In the genomic region with DNA sequence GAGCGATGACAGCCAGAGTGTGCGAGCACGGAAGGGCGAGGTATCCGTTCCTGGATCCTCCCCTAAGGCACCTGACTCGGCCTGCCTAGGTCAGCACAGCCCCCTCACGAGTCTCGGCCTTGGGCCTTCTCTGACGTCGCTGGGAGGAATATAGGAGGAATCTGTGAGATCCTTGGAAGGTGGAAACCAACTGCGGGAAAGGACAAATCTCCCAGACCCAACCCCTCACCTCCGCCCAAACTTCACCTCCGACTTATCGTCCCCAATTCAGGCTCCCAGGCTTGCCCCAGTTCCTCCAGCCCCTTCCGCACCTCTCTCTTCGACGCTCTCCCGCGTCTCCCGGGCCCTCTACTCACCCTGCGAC, we compare ENCODE assay signal across 9 cellular contexts. TPM values are rescaled to one million over a fixed set of nuclear protein-coding genes. Genes with fewer than 3 reads are reported as not detected.
DNase-seq lines count a peak whose midpoint lies in the region; ATAC-seq and TF ChIP-seq lines count a peak whose summit lies in the region.
"Had no signal": no experiment of that assay in that cellular context is flagged by ENCODE, and none has a peak within 500 bp of the region (broad histone marks: within the 10 kb centered on the region; RNA-seq: fewer than 3 reads in every experiment).

No MANE protein-coding gene starts in this region.

- peaks cover 34% of the 10 kb centered on the region for H3K36me3 Mint-ChIP-seq in T-helper 1 cell treated with Interleukin-12 subunit alpha and Interleukin-12 subunit beta and Interleukin-4 antibody, amounts not matched to agents 30 μg/mL and 1 μg/mL, for 36 hours (ENCODE audit: low read depth)

- peaks cover 10 to 12% of the 10 kb centered on the region in 2 donors for H3K4me1 ChIP-seq in breast epithelium

- H3K9me3 ChIP-seq in breast epithelium = no peaks in the 10 kb centered on the region

- TF ChIP-seq CTCF in GM06990 (IDR thresholded peaks at IDR 0.05; ENCODE audit: insufficient read depth, low read length, poor library complexity, severe bottlenecking) (no peak), breast epithelium (IDR thresholded peaks at IDR 0.05) (no peak)

- intact Hi-C loops in breast epithelium (cut with DNase I; ENCODE audit: low total_unique reads) = no loop called here

- H3K27ac ChIP-seq in breast epithelium = peak overlapping the region; percentile 93 to 97
- H3K27ac ChIP-seq in layer of hippocampus (ENCODE audit: low read depth, low read length) = peak overlapping the region; percentile 92

- H3K4me1 Mint-ChIP-seq in T-helper 1 cell treated with Interleukin-12 subunit alpha and Interleukin-12 subunit beta and Interleukin-4 antibody, amounts not matched to agents 30 μg/mL and 1 μg/mL, for 36 hours (ENCODE audit: low read depth) = peaks cover 25% of the 10 kb centered on the region

- H3K27me3 Mint-ChIP-seq in T-helper 1 cell treated with Interleukin-12 subunit alpha and Interleukin-12 subunit beta and Interleukin-4 antibody, amounts not matched to agents 30 μg/mL and 1 μg/mL, for 36 hours (ENCODE audit: low read depth) = no peaks in the 10 kb centered on the region

- H3K27ac Mint-ChIP-seq in T-helper 1 cell treated with Interleukin-12 subunit alpha and Interleukin-12 subunit beta and Interleukin-4 antibody, amounts not matched to agents 30 μg/mL and 1 μg/mL, for 36 hours = peak overlapping the region; percentile 98

- no peak for DNase-seq in GM06990 (ENCODE audit: extremely low read depth, insufficient read length)
- peak in 1 of 2 donors; percentile 39 for DNase-seq in breast epithelium (ENCODE audit: low spot score in 2 of 2)
- DNase-seq in stimulated activated CD4-positive, alpha-beta T cell treated with anti-CD3 and anti-CD28 coated beads, Interleukin-4, amount 100 ng/mL, for 4 hours = peak; percentile 10 to 26
- DNase-seq in NOMO-1 treated with dmso at 0.1 percent for 144 hours (lab: John Stamatoyannopoulos, UW; ENCODE audit: unreplicated experiment) = no peak
- no peak for DNase-seq in 8988T

- H3K4me3 ChIP-seq in GM06990 (replicated peaks; ENCODE audit: low read depth, low read length) (peak overlapping the region; percentile 82), breast epithelium (peak overlapping the region; percentile 94 to 97 (median 95))

- TF ChIP-seq POLR2A in breast epithelium (IDR thresholded peaks at IDR 0.05) = no peak

- H3K27me3 ChIP-seq in GM06990 (replicated peaks; ENCODE audit: control insufficient read depth, insufficient read depth, low read length) = no peaks in the 10 kb centered on the region
- H3K27me3 ChIP-seq in breast epithelium = no peaks in the 10 kb centered on the region
- no peaks in the 10 kb centered on the region for H3K27me3 ChIP-seq in layer of hippocampus (ENCODE audit: control insufficient read depth, insufficient read depth, low read length)

- peak overlapping the region; percentile 93 for H3K4me3 Mint-ChIP-seq in T-helper 1 cell treated with Interleukin-12 subunit alpha and Interleukin-12 subunit beta and Interleukin-4 antibody, amounts not matched to agents 30 μg/mL and 1 μg/mL, for 36 hours

- H3K36me3 ChIP-seq in GM06990 (ENCODE audit: control insufficient read depth, insufficient read depth, low read length) (peaks cover 13% of the 10 kb centered on the region), breast epithelium (peaks cover 11% of the 10 kb centered on the region)

- no peaks in the 10 kb centered on the region for H3K9me3 Mint-ChIP-seq in T-helper 1 cell treated with Interleukin-12 subunit alpha and Interleukin-12 subunit beta and Interleukin-4 antibody, amounts not matched to agents 30 μg/mL and 1 μg/mL, for 36 hours

- ATAC-seq in HG02840 (IDR thresholded peaks at IDR 0.05; ENCODE audit: low FRiP score, unreplicated experiment) = peak; percentile 17

RNA-seq across cellular contexts. Expression of gene APH1A, which starts 0.5 kb away (rescaled TPM):
- 100 to 1,000 TPM in 2 of 3 donors, 10 to 100 TPM in 1; 86.9 to 138 (median 104) TPM for total RNA-seq in breast epithelium

RNA-seq across cellular contexts. Expression of gene C1orf54, which starts 4.3 kb away (rescaled TPM):
- total RNA-seq in breast epithelium = 10 to 100 TPM in 2 of 3 donors, 1 to 10 TPM in 1; 9.4 to 24.3 (median 13.6) TPM

RNA-seq across cellular contexts. Expression of gene CA14, which starts 10.8 kb away (rescaled TPM):
- total RNA-seq in breast epithelium = not detected
- total RNA-seq: T-helper 2 cell treated with Interferon-gamma antibody and Interleukin-4, amounts not matched to agents 100 ng/mL and 5 ng/mL, for 36 hours had no signal

RNA-seq across cellular contexts. Expression of gene CIART, which starts 14.0 kb away (rescaled TPM):
- 1 to 10 TPM; 2.6 to 7.4 (median 4.3) TPM for total RNA-seq in breast epithelium

RNA-seq across cellular contexts. Expression of gene MRPS21, which starts 25.3 kb away (rescaled TPM):
- 10 to 100 TPM; 40.5 to 55.1 (median 45.1) TPM for total RNA-seq in breast epithelium

Comparison
In these comparisons a context has a peak if more than half of its experiments do, and no peak if none do; other contexts are left out.
1. DNase-seq: peak in stimulated activated CD4-positive, alpha-beta T cell treated with anti-CD3 and anti-CD28 coated beads, Interleukin-4, amount 100 ng/mL, for 4 hours (2 of 2); none in GM06990 (single experiment), NOMO-1 treated with dmso at 0.1 percent for 144 hours (single experiment) and 8988T (single experiment).